In genomic region chr19:12162882-12163806, GRCh38 we compare ENCODE assay signal across 8 cellular contexts. TPM values are rescaled to one million over a fixed set of nuclear protein-coding genes. Genes with fewer than 3 reads are reported as not detected.
DNase-seq lines count a peak whose midpoint lies in the region; ATAC-seq and TF ChIP-seq lines count a peak whose summit lies in the region.

ZNF136 (plus strand) TSS chr19:12163096; CDS start chr19:12163204, 108 bp downstream.

- H3K9me3 ChIP-seq in left ventricle myocardium inferior (replicated peaks) (no peaks in the 10 kb centered on the region), prostate gland (no peaks in the 10 kb centered on the region)

- in situ Hi-C loops in GM13977 (cut with MboI; ENCODE audit: low pct_unique_long_range_greater_than_20kb, low sequenced_read_pairs, unreplicated experiment): no loop called here

- H3K9me3 Mint-ChIP-seq in T-helper 1 cell treated with Interleukin-12 subunit alpha and Interleukin-12 subunit beta and Interleukin-4 antibody, amounts not matched to agents 30 μg/mL and 1 μg/mL, for 36 hours: no peaks in the 10 kb centered on the region

- DNase-seq in GM13977 (ENCODE audit: low spot score): peak; percentile 99
- peak; percentile 93 for DNase-seq in NCI-H146 treated with DMSO at 0.1 percent for 48 hours (lab: John Stamatoyannopoulos, UW; ENCODE audit: unreplicated experiment)
- peak; percentile 97 for DNase-seq in amniotic stem cell (lab: John Stamatoyannopoulos, UW)
- DNase-seq in left ventricle myocardium inferior: peak; percentile 96
- peak; percentile 89 for DNase-seq in prostate gland (ENCODE audit: low spot score)
- DNase-seq in ureter (ENCODE audit: low spot score): peak; percentile 96

- peak; percentile 87 for ATAC-seq in HG02884 (IDR thresholded peaks at IDR 0.05; ENCODE audit: unreplicated experiment)

- H3K4me3 ChIP-seq in left ventricle myocardium inferior (peak within 1 kb of the TSS; percentile 98), prostate gland (peak within 1 kb of the TSS; percentile 72 to 89)

- intact Hi-C loops in left ventricle myocardium inferior (cut with micrococcal nuclease): no loop called here
- intact Hi-C loops in prostate gland (cut with DNase I): loop anchor here (5.0 to 10.0 kb wide), 2 partner anchors 101 to 202 kb away; partner anchors contain the start of genes ZNF442 and ZNF844

- H3K4me3 Mint-ChIP-seq in T-helper 1 cell treated with Interleukin-12 subunit alpha and Interleukin-12 subunit beta and Interleukin-4 antibody, amounts not matched to agents 30 μg/mL and 1 μg/mL, for 36 hours: peak within 1 kb of the TSS; percentile 97

- H3K4me1 ChIP-seq in left ventricle myocardium inferior (peaks cover 54% of the 10 kb centered on the region), prostate gland (replicated peaks) (peaks cover 4% of the 10 kb centered on the region)

- peaks cover 27% of the 10 kb centered on the region for H3K36me3 Mint-ChIP-seq in T-helper 1 cell treated with Interleukin-12 subunit alpha and Interleukin-12 subunit beta and Interleukin-4 antibody, amounts not matched to agents 30 μg/mL and 1 μg/mL, for 36 hours (ENCODE audit: low read depth)

- TF ChIP-seq POLR2A in prostate gland (IDR thresholded peaks at IDR 0.05): peak; percentile 82

- H3K27ac Mint-ChIP-seq in T-helper 1 cell treated with Interleukin-12 subunit alpha and Interleukin-12 subunit beta and Interleukin-4 antibody, amounts not matched to agents 30 μg/mL and 1 μg/mL, for 36 hours: peak within 1 kb of the TSS; percentile 94

- H3K27me3 ChIP-seq in left ventricle myocardium inferior (ENCODE audit: low read depth) (no peaks in the 10 kb centered on the region), prostate gland (replicated peaks; ENCODE audit: insufficient read depth) (no peaks in the 10 kb centered on the region)

- WGBS in prostate gland: under 1% methylated on average over 57 of the region's 57 CpGs

- H3K27me3 Mint-ChIP-seq in T-helper 1 cell treated with Interleukin-12 subunit alpha and Interleukin-12 subunit beta and Interleukin-4 antibody, amounts not matched to agents 30 μg/mL and 1 μg/mL, for 36 hours (ENCODE audit: low read depth): no peaks in the 10 kb centered on the region

- peaks cover 25% of the 10 kb centered on the region for H3K4me1 Mint-ChIP-seq in T-helper 1 cell treated with Interleukin-12 subunit alpha and Interleukin-12 subunit beta and Interleukin-4 antibody, amounts not matched to agents 30 μg/mL and 1 μg/mL, for 36 hours (ENCODE audit: low read depth)

- H3K36me3 ChIP-seq in left ventricle myocardium inferior: peaks cover 7% of the 10 kb centered on the region
- H3K36me3 ChIP-seq in prostate gland: no peaks in the 10 kb centered on the region

- H3K27ac ChIP-seq in left ventricle myocardium inferior (replicated peaks) (peak within 1 kb of the TSS; percentile 97), prostate gland (peak within 1 kb of the TSS; percentile 86 to 92)

- TF ChIP-seq CTCF in GM13977 (IDR thresholded peaks at IDR 0.05; ENCODE audit: extremely low read depth, insufficient read depth, missing control alignments) (no peak), left ventricle myocardium inferior (IDR thresholded peaks at IDR 0.05; ENCODE audit: borderline replicate concordance) (no peak), prostate gland (IDR thresholded peaks at IDR 0.05) (no peak)

RNA-seq across cellular contexts. Expression of gene ZNF136, which starts in this region (rescaled TPM):
- 5.6 TPM for total RNA-seq in left ventricle myocardium inferior
- 10 to 100 TPM; 11.9 to 14.9 TPM for total RNA-seq in prostate gland
- total RNA-seq in ureter: 15.3 TPM

Comparison
In these comparisons a context has a peak if more than half of its experiments do, and no peak if none do; other contexts are left out.
1. Peak in every context shown above with its lines: DNase-seq, ATAC-seq, H3K4me3 ChIP-seq and H3K27ac ChIP-seq.